31 cellular contexts compared by ENCODE assay signal in genomic region chr5:40554048-40554447, GRCh38.
"Had no signal": no experiment of that assay in that cellular context is flagged by ENCODE, and none has a peak within 500 bp of the region (broad histone marks: within the 10 kb centered on the region; RNA-seq: fewer than 3 reads in every experiment).

No MANE protein-coding gene starts in this region.

- H3K4me1 ChIP-seq: ascending aorta had no signal

- H3K36me3 ChIP-seq: ascending aorta, cardiac muscle cell, SJSA1 had no signal

- H3K9me3 ChIP-seq: ascending aorta, SJSA1, SK-N-SH had no signal

- H3K9ac ChIP-seq: KMS-11, SK-N-SH had no signal

- H3K27me3 ChIP-seq: ascending aorta, cardiac muscle cell, SJSA1 had no signal

- H3K4me3 ChIP-seq: ascending aorta, cardiac muscle cell, PC-9, SJSA1 had no signal

- H3K27ac ChIP-seq: ascending aorta, cardiac muscle cell, KMS-11, PC-9, SJSA1 had no signal

- H3K4me2 ChIP-seq: KMS-11, PC-9, SK-N-SH had no signal

- H3K9me2 ChIP-seq: SK-N-SH had no signal

- FAIRE-seq: TTC549 had no signal

- ATAC-seq: activated CD4-positive, CD25-positive, alpha-beta regulatory T cell treated with anti-CD3 and anti-CD28 coated beads, Interleukin-2, amount 50 U/mL, for 24 hours; activated CD8-positive, alpha-beta T cell treated with anti-CD3 and anti-CD28 coated beads, Interleukin-2, amount 10 ng/mL, durations not matched to agents 7 days and 5 days; WTC11 had no signal

- DNase-seq: activated CD4-positive, alpha-beta T cell treated with anti-CD3 and anti-CD28 coated beads for 36 hours; activated CD4-positive, alpha-beta T cell treated with anti-CD3 and anti-CD28 coated beads, Interleukin-2, amount 10 ng/mL, durations not matched to agents 7 days and 5 days; activated CD4-positive, alpha-beta T cell treated with anti-CD3 and anti-CD28 coated beads, Interleukin-2, amount 50 U/mL, for 48 hours; activated CD8-positive, alpha-beta T cell treated with anti-CD3 and anti-CD28 coated beads, Interleukin-2, amount 10 ng/mL, durations not matched to agents 7 days and 5 days; activated gamma-delta T cell; activated naive CD4-positive, alpha-beta T cell treated with Interleukin-2 at 50 U/mL for 16 hours; activated naive CD8-positive, alpha-beta T cell treated with anti-CD3 and anti-CD28 coated beads, Interleukin-2, amount 10 ng/mL, durations not matched to agents 7 days and 5 days; activated T-cell treated with anti-CD3 and anti-CD28 coated beads, Interleukin-2, amount 50 U/mL, for 24 hours; amygdala; NCI-H1092 treated with DMSO at 0.1 percent for 48 hours; NCI-H1417; NCI-H146; NCI-H187; NCI-H2029 treated with DMSO at 0.1 percent for 48 hours; NCI-H2107; NCI-H2171; NCI-H2227 treated with DMSO at 0.1 percent for 48 hours; NCI-H446; NCI-H510A treated with DMSO at 0.1 percent for 48 hours; NCI-H526 treated with DMSO at 0.1 percent for 48 hours; NK-92 treated with Interleukin-12 subunit alpha and Interleukin-12 subunit beta, amount 100 ng/mL, for 24 hours; PC-9; SHP77; SK-N-SH had no signal

- H2AFZ ChIP-seq: PC-9 had no signal
